Comparison of ENCODE assay signal across 8 cellular contexts in genomic region chr12:14417717-14418116, GRCh38. TPM values are rescaled to one million over a fixed set of nuclear protein-coding genes. Genes with fewer than 3 reads are reported as not detected.
DNase-seq lines count a peak whose midpoint lies in the region; ATAC-seq and TF ChIP-seq lines count a peak whose summit lies in the region.

No MANE protein-coding gene starts in this region.

- H3K27ac ChIP-seq in GM23338 (ENCODE audit: low read depth) (peak overlapping the region; percentile 53), osteoblast (ENCODE audit: low read depth, low read length) (peak overlapping the region; percentile 46), upper lobe of right lung (peak overlapping the region; percentile 2)

- peaks cover 2% of the 10 kb centered on the region for H3K9me3 ChIP-seq in osteoblast (ENCODE audit: low read depth, low read length)
- no peaks in the 10 kb centered on the region for H3K9me3 ChIP-seq in upper lobe of right lung

- no peaks in the 10 kb centered on the region for H3F3A ChIP-seq in GM23338 (replicated peaks; ENCODE audit: low read depth)

- H3K4me1 Mint-ChIP-seq in GM23338 (peaks cover 55% of the 10 kb centered on the region), glutamatergic neuron (ENCODE audit: low read depth, unreplicated experiment) (peaks cover 35% of the 10 kb centered on the region)
- H3K4me1 Mint-ChIP-seq in activated naive CD4-positive, alpha-beta T cell treated with anti-CD3 and anti-CD28 coated beads, Interleukin-2, amount 50 U/mL, for 24 hours = peaks cover 73% of the 10 kb centered on the region

- H3K4me3 ChIP-seq in GM23338 = 0 out of 2 replicates have a peak overlapping the region, but pooled peaks have one; percentile 21
- no peak overlapping the region for H3K4me3 ChIP-seq in osteoblast (ENCODE audit: insufficient read depth, low read length)
- H3K4me3 ChIP-seq in upper lobe of right lung = no peak overlapping the region

- H2AFZ ChIP-seq in GM23338 (no peak overlapping the region), osteoblast (ENCODE audit: low read length) (no peak overlapping the region)

- H3K4me2 ChIP-seq in GM23338 (peak overlapping the region; percentile 46), osteoblast (ENCODE audit: insufficient read depth, low read length) (peak overlapping the region; percentile 75)

- ATAC-seq in GM23338 = peak; percentile 85
- peak; percentile 89 for ATAC-seq in upper lobe of right lung
- ATAC-seq in GM18502 (IDR thresholded peaks at IDR 0.05; ENCODE audit: poor library complexity, unreplicated experiment) = no peak

- peak overlapping the region; percentile 93 for H3K27ac Mint-ChIP-seq in GM23338
- peak overlapping the region; percentile 96 for H3K27ac Mint-ChIP-seq in activated naive CD4-positive, alpha-beta T cell treated with anti-CD3 and anti-CD28 coated beads, Interleukin-2, amount 50 U/mL, for 24 hours
- H3K27ac Mint-ChIP-seq in glutamatergic neuron (ENCODE audit: unreplicated experiment) = peak overlapping the region; percentile 100

- H3K9me3 Mint-ChIP-seq in GM23338 = no peaks in the 10 kb centered on the region; the same call in 2 of the 3 replicates
- no peaks in the 10 kb centered on the region for H3K9me3 Mint-ChIP-seq in activated naive CD4-positive, alpha-beta T cell treated with anti-CD3 and anti-CD28 coated beads, Interleukin-2, amount 50 U/mL, for 24 hours
- H3K9me3 Mint-ChIP-seq in glutamatergic neuron (ENCODE audit: unreplicated experiment) = peaks cover 15% of the 10 kb centered on the region

- H3K36me3 Mint-ChIP-seq in GM23338 (ENCODE audit: low read depth) (peaks cover 22% of the 10 kb centered on the region; the same call in 2 of the 3 replicates), glutamatergic neuron (ENCODE audit: unreplicated experiment) (peaks cover 22% of the 10 kb centered on the region)
- peaks cover 17% of the 10 kb centered on the region for H3K36me3 Mint-ChIP-seq in activated naive CD4-positive, alpha-beta T cell treated with anti-CD3 and anti-CD28 coated beads, Interleukin-2, amount 50 U/mL, for 24 hours

- 0 out of 2 replicates have a peak, but pooled peaks cover 4% of the 10 kb centered on the region for H4K20me1 ChIP-seq in GM23338 (replicated peaks; ENCODE audit: insufficient read depth)
- no peaks in the 10 kb centered on the region for H4K20me1 ChIP-seq in osteoblast (ENCODE audit: insufficient read depth, low read length)

- H3K4me1 ChIP-seq in GM23338 (ENCODE audit: insufficient read depth) (peaks cover 46% of the 10 kb centered on the region), osteoblast (ENCODE audit: insufficient read depth, low read length) (peaks cover 29% of the 10 kb centered on the region), upper lobe of right lung (peaks cover 31% of the 10 kb centered on the region)

- H3K9me2 ChIP-seq in GM23338 (ENCODE audit: insufficient read depth) = no peaks in the 10 kb centered on the region

- H3K27me3 ChIP-seq in GM23338 (ENCODE audit: insufficient read depth) = no peaks in the 10 kb centered on the region
- no peaks in the 10 kb centered on the region for H3K27me3 ChIP-seq in osteoblast (ENCODE audit: insufficient read depth, low read length)
- H3K27me3 ChIP-seq in upper lobe of right lung = no peaks in the 10 kb centered on the region

- H3K4me3 Mint-ChIP-seq in GM23338 = peak overlapping the region; percentile 69
- H3K4me3 Mint-ChIP-seq in activated naive CD4-positive, alpha-beta T cell treated with anti-CD3 and anti-CD28 coated beads, Interleukin-2, amount 50 U/mL, for 24 hours = peak overlapping the region; percentile 87
- H3K4me3 Mint-ChIP-seq in glutamatergic neuron (ENCODE audit: unreplicated experiment) = peak overlapping the region; percentile 97

- intact Hi-C loops in upper lobe of right lung (cut with DNase I) = no loop called here

- TF ChIP-seq CTCF in GM23338 (conservative IDR thresholded peaks at IDR 0.05; ENCODE audit: low read depth in 2 of 2) = no peak
- TF ChIP-seq CTCF in glutamatergic neuron (IDR thresholded peaks at IDR 0.05; ENCODE audit: partially characterized antibody, unreplicated experiment) = no peak
- no peak for TF ChIP-seq CTCF in osteoblast (IDR thresholded peaks at IDR 0.05; ENCODE audit: extremely low read depth, low read depth, low read length)
- no peak for TF ChIP-seq CTCF in upper lobe of right lung (IDR thresholded peaks at IDR 0.05)
- no peak for TF ChIP-seq CTCF in GM10266 (IDR thresholded peaks at IDR 0.05; ENCODE audit: control insufficient read depth, insufficient read depth, low read depth, missing control alignments)

- DNase-seq in GM23338 (ENCODE audit: low spot score) = peak; percentile 96
- peak; percentile 23 for DNase-seq in RPMI8226
- peak; percentile 83 for DNase-seq in glutamatergic neuron
- peak; percentile 32 for DNase-seq in osteoblast (ENCODE audit: insufficient read length, low spot score, missing footprints)
- no peak for DNase-seq in upper lobe of right lung
- DNase-seq in GM10266 (ENCODE audit: extremely low spot score) = no peak

- H3K27me3 Mint-ChIP-seq in GM23338 (ENCODE audit: insufficient read depth, low read depth, poor library complexity) (peaks cover 1% of the 10 kb centered on the region), glutamatergic neuron (ENCODE audit: unreplicated experiment) (peaks cover 2% of the 10 kb centered on the region)
- H3K27me3 Mint-ChIP-seq in activated naive CD4-positive, alpha-beta T cell treated with anti-CD3 and anti-CD28 coated beads, Interleukin-2, amount 50 U/mL, for 24 hours = no peaks in the 10 kb centered on the region

- H3K79me2 ChIP-seq in GM23338 (replicated peaks; ENCODE audit: insufficient read depth) (peaks cover 96% of the 10 kb centered on the region), osteoblast (ENCODE audit: insufficient read depth, low read length) (peaks cover 83% of the 10 kb centered on the region)

- no peaks in the 10 kb centered on the region for H3K36me3 ChIP-seq in GM23338 (ENCODE audit: insufficient read depth)
- peaks cover 10% of the 10 kb centered on the region for H3K36me3 ChIP-seq in osteoblast (ENCODE audit: insufficient read depth, low read length)
- peaks cover 6% of the 10 kb centered on the region for H3K36me3 ChIP-seq in upper lobe of right lung

TF ChIP-seq in GM23338, 12 proteins besides CTCF, POLR2A, EP300 and RAD21 (continues in another document):
- TF ChIP-seq STAT1 (IDR thresholded peaks at IDR 0.05; ENCODE audit: unreplicated experiment) (no peak), ETS1 (IDR thresholded peaks at IDR 0.05) (no peak), ZNF114 (CRISPR knock-in tag; IDR thresholded peaks at IDR 0.05) (no peak)

RNA-seq across cellular contexts. Expression of gene ATF7IP, which starts 52.2 kb away (rescaled TPM):
- total RNA-seq in GM23338 (2014; rRNA removed; shearing (Covaris generic)) = 107 and 118 TPM in 2 replicates
- polyA plus RNA-seq in GM23338 (2016; fragmentation: Nextera tagmentation; extraction: Ambion mirVana) = 54.7 and 76.4 TPM in 2 replicates
- total RNA-seq in glutamatergic neuron (ENCODE audit: unreplicated experiment) = 204 TPM
- total RNA-seq in osteoblast = 29.3 and 32.7 TPM in 2 replicates
- total RNA-seq in upper lobe of right lung = 64.0 TPM

Comparison
In these comparisons a context has a peak if more than half of its experiments do, and no peak if none do; other contexts are left out.
1. DNase-seq: peak in GM23338 (single experiment), RPMI8226 (single experiment), glutamatergic neuron (single experiment) and osteoblast (single experiment); none in upper lobe of right lung (single experiment) and GM10266 (single experiment).
2. H3K27ac ChIP-seq: peak in every context shown above with its lines; median percentile 53 in GM23338; 46 in osteoblast; 2 in upper lobe of right lung.
3. Peak in every context shown above with its lines, with median percentiles within 50 percentile points of each other: H3K27ac Mint-ChIP-seq and H3K4me3 Mint-ChIP-seq.